1 cellular context compared by ENCODE assay signal in the genomic region with DNA sequence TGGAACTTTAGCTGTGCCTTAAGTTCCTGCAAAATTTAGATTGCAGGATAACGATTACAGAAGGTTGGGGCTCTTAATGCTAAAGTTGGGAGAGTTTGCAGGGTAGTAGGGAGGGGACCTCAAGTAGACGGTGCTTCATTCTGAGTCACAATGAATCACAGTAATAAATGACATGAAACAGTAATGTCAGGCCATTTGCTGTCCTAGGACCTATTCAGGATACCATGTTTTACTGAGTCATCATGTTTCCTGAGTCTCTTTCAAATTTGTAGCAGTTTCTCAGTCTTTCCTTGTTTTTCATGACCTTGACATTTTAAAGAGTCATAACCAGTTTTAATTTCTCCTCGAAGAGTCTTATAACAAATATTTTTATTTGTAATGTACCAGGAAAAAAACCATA.
TF ChIP-seq lines count a peak whose summit lies in the region.

No MANE protein-coding gene starts in this region.

TF ChIP-seq in K562, 482 proteins besides CTCF, POLR2A, EP300 and RAD21 (continued from another document):
- TF ChIP-seq ZNF232 (CRISPR knock-in tag; IDR thresholded peaks at IDR 0.05) (no peak), SRSF9 (IDR thresholded peaks at IDR 0.05; ENCODE audit: borderline replicate concordance, low read depth, low read length) (no peak), ZNF316 (IDR thresholded peaks at IDR 0.05) (peak; percentile 54), ZC3H8 (IDR thresholded peaks at IDR 0.05) (no peak), POLR2G (IDR thresholded peaks at IDR 0.05; ENCODE audit: low read depth, low read length) (no peak), C11orf30 (IDR thresholded peaks at IDR 0.05; ENCODE audit: low read depth) (peak; percentile 48), NFE2 (IDR thresholded peaks at IDR 0.05; ENCODE audit: low read depth) (no peak), ZBTB7A (IDR thresholded peaks at IDR 0.05; ENCODE audit: borderline replicate concordance, control insufficient read depth, low read depth, low read length) (no peak)
- TF ChIP-seq, protein P1, sequence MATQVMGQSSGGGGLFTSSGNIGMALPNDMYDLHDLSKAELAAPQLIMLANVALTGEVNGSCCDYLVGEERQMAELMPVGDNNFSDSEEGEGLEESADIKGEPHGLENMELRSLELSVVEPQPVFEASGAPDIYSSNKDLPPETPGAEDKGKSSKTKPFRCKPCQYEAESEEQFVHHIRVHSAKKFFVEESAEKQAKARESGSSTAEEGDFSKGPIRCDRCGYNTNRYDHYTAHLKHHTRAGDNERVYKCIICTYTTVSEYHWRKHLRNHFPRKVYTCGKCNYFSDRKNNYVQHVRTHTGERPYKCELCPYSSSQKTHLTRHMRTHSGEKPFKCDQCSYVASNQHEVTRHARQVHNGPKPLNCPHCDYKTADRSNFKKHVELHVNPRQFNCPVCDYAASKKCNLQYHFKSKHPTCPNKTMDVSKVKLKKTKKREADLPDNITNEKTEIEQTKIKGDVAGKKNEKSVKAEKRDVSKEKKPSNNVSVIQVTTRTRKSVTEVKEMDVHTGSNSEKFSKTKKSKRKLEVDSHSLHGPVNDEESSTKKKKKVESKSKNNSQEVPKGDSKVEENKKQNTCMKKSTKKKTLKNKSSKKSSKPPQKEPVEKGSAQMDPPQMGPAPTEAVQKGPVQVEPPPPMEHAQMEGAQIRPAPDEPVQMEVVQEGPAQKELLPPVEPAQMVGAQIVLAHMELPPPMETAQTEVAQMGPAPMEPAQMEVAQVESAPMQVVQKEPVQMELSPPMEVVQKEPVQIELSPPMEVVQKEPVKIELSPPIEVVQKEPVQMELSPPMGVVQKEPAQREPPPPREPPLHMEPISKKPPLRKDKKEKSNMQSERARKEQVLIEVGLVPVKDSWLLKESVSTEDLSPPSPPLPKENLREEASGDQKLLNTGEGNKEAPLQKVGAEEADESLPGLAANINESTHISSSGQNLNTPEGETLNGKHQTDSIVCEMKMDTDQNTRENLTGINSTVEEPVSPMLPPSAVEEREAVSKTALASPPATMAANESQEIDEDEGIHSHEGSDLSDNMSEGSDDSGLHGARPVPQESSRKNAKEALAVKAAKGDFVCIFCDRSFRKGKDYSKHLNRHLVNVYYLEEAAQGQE (CRISPR knock-in tag; IDR thresholded peaks at IDR 0.05; ENCODE audit: low read depth): no peak
